22 cellular contexts compared by ENCODE assay signal in the genomic region with DNA sequence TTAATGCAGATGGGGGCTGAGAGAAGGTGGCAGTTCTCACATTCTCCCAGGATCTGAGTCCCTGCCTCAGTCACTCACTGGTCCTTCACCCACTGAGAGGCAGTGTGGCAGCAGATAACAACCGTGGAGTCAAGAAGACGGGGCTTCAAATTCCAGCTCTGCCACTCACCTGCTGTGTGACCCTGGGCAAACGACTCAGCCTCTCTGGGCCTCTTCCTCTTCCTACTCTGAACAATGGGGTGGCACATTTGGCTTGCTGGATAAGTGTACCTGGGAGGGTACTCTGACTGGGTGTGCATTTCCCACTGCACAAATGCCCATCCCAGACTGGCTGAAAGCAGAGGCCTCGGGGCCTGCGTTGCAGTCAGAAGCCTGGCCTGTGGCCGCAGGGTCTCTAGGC. TPM values are rescaled to one million over a fixed set of nuclear protein-coding genes. Genes with fewer than 3 reads are reported as not detected.
DNase-seq lines count a peak whose midpoint lies in the region; ATAC-seq, FAIRE-seq and TF ChIP-seq lines count a peak whose summit lies in the region.
"Had no signal": no experiment of that assay in that cellular context is flagged by ENCODE, and none has a peak within 500 bp of the region (broad histone marks: within the 10 kb centered on the region; RNA-seq: fewer than 3 reads in every experiment).

No MANE protein-coding gene starts in this region.

- TF ChIP-seq RAD21 in A549 (conservative IDR thresholded peaks at IDR 0.05 in 1 of 2, IDR thresholded peaks at IDR 0.05 in 1 of 2), result no peak

- no peak for FAIRE-seq in A549 (lab: Jason Lieb, UNC)
- FAIRE-seq: A204.1 had no signal

- no peak overlapping the region for H3K4me2 ChIP-seq in A549
- peak overlapping the region; percentile 56 for H3K4me2 ChIP-seq in DOHH2 (ENCODE audit: low read length)
- H3K4me2 ChIP-seq: SK-N-SH had no signal

- no peaks in the 10 kb centered on the region for H3K79me2 ChIP-seq in DOHH2 (ENCODE audit: control insufficient read depth, low read length)

- no peaks in the 10 kb centered on the region for H3K9me3 ChIP-seq in A549
- H3K9me3 ChIP-seq in DOHH2 (ENCODE audit: control insufficient read depth, insufficient read depth, low read length), result no peaks in the 10 kb centered on the region
- no peaks in the 10 kb centered on the region for H3K9me3 ChIP-seq in T-helper 17 cell (ENCODE audit: control insufficient read depth, low read length, poor library complexity, severe bottlenecking)
- no peaks in the 10 kb centered on the region for H3K9me3 ChIP-seq in breast epithelium
- H3K9me3 ChIP-seq: BE2C, Caco-2, SK-N-SH had no signal

- H4K20me1 ChIP-seq in DOHH2 (ENCODE audit: control insufficient read depth, insufficient read depth, low read depth, low read length), result no peaks in the 10 kb centered on the region

- H3K27me3 ChIP-seq in DOHH2 (ENCODE audit: control insufficient read depth, low read length) (peaks cover 5% of the 10 kb centered on the region; the same call in 1 of the 2 replicates), breast epithelium (no peaks in the 10 kb centered on the region)
- H3K27me3 ChIP-seq: BE2C had no signal

- H3K36me3 ChIP-seq in DOHH2 (ENCODE audit: control insufficient read depth, low read length) (no peaks in the 10 kb centered on the region), breast epithelium (no peaks in the 10 kb centered on the region)
- H3K36me3 ChIP-seq: BE2C had no signal

- TF ChIP-seq EP300 in A549 (IDR thresholded peaks at IDR 0.05), result no peak

- H3F3A ChIP-seq in DOHH2 (ENCODE audit: control insufficient read depth, insufficient read depth), result peaks cover 5% of the 10 kb centered on the region

- no peaks in the 10 kb centered on the region for H3K9me2 ChIP-seq in DOHH2 (replicated peaks; ENCODE audit: control insufficient read depth, low read length)
- H3K9me2 ChIP-seq: SK-N-SH had no signal

- intact Hi-C loops in breast epithelium (cut with DNase I; ENCODE audit: low total_unique reads), result no loop called here

- H3K27me3 Mint-ChIP-seq in T-helper 17 cell (peaks cover 8% of the 10 kb centered on the region), naive B cell (no peaks in the 10 kb centered on the region)
- H3K27me3 Mint-ChIP-seq: CD4-positive, alpha-beta memory T cell had no signal

- no peak for TF ChIP-seq POLR2A in A549 (IDR thresholded peaks at IDR 0.05; ENCODE audit: low read length)
- no peak for TF ChIP-seq POLR2A in breast epithelium (IDR thresholded peaks at IDR 0.05)

- no peak for ATAC-seq in A549
- no peak for ATAC-seq in T-helper 17 cell
- ATAC-seq in naive B cell (ENCODE audit: low read depth in 2 of 2), result no peak
- no peak for ATAC-seq in GM21717 (IDR thresholded peaks at IDR 0.05; ENCODE audit: unreplicated experiment)

- H3K36me3 Mint-ChIP-seq in T-helper 17 cell (ENCODE audit: low read depth) (no peaks in the 10 kb centered on the region), naive B cell (no peaks in the 10 kb centered on the region)
- H3K36me3 Mint-ChIP-seq: CD4-positive, alpha-beta memory T cell had no signal

- H3K27ac Mint-ChIP-seq in T-helper 17 cell, result peak overlapping the region; percentile 59
- peak overlapping the region; percentile 86 to 99 (median 99) for H3K27ac Mint-ChIP-seq in naive B cell

- H3K27ac ChIP-seq in A549, result no peak overlapping the region
- no peak overlapping the region for H3K27ac ChIP-seq in DOHH2 (ENCODE audit: low read depth, low read length)
- H3K27ac ChIP-seq in breast epithelium, result no peak overlapping the region
- H3K27ac ChIP-seq: RWPE1 had no signal

- TF ChIP-seq CTCF in A549 (IDR thresholded peaks at IDR 0.05) (no peak), DOHH2 (IDR thresholded peaks at IDR 0.05; ENCODE audit: low read depth, low read length, poor library complexity, severe bottlenecking) (no peak), breast epithelium (IDR thresholded peaks at IDR 0.05) (no peak)

- DNase-seq in A549 (ENCODE audit: low read depth in 1 of 2, low spot score in 1 of 2), result no peak
- DNase-seq in T-helper 17 cell, result no peak
- no peak for DNase-seq in naive B cell
- DNase-seq in activated CD4-positive, alpha-beta T cell treated with anti-CD3 and anti-CD28 coated beads for 48 hours, result no peak
- no peak for DNase-seq in breast epithelium (ENCODE audit: low spot score in 2 of 2)
- DNase-seq in NCI-H2196 treated with DMSO at 0.1 percent for 48 hours (lab: John Stamatoyannopoulos, UW; ENCODE audit: unreplicated experiment), result no peak
- DNase-seq: BE2C; Caco-2; CD4-positive, alpha-beta memory T cell; DND-41; MM.1S; NCI-H1048; NCI-H1417 treated with DMSO at 0.1 percent for 48 hours; NCI-H187; NCI-H446 treated with DMSO at 0.1 percent for 48 hours; NCI-H526 treated with DMSO at 0.1 percent for 48 hours; SIG-M5; SK-N-SH had no signal

- no peak overlapping the region for H3K4me3 ChIP-seq in A549
- peak overlapping the region; percentile 21; the same call in 1 of the 2 replicates for H3K4me3 ChIP-seq in DOHH2 (ENCODE audit: low read length)
- H3K4me3 ChIP-seq in breast epithelium, result no peak overlapping the region

- H3K4me1 Mint-ChIP-seq in T-helper 17 cell, result peaks cover 12% of the 10 kb centered on the region
- peaks cover 82 to 91% (median 87%) of the 10 kb centered on the region in 3 donors for H3K4me1 Mint-ChIP-seq in naive B cell

- 70% methylated on average over 5 of the region's 6 CpGs for WGBS in A549 (ENCODE audit: missing lambda C conversion rate)

- no peaks in the 10 kb centered on the region for H3K9me3 Mint-ChIP-seq in naive B cell
- H3K9me3 Mint-ChIP-seq: CD4-positive, alpha-beta memory T cell had no signal

- CTCF ChIA-PET in A549 (lab: Yijun Ruan, JAX), result interaction anchor here (0.6 to 4.3 kb wide), 5 partner anchors 9 to 432 kb away, joined by 3 to 52 read pairs (median 4); no protein-coding TSS in a partner anchor

- H3K4me1 ChIP-seq in A549, result no peaks in the 10 kb centered on the region
- H3K4me1 ChIP-seq in DOHH2 (ENCODE audit: control insufficient read depth, low read length), result peaks cover 61% of the 10 kb centered on the region
- H3K4me1 ChIP-seq in breast epithelium, result no peaks in the 10 kb centered on the region
- H3K4me1 ChIP-seq: BE2C, Caco-2 had no signal

- POLR2A ChIA-PET in A549 (lab: Yijun Ruan, JAX), result no interaction called here

- H3K4me3 Mint-ChIP-seq in T-helper 17 cell, result no peak overlapping the region
- peak overlapping the region in 7 of 8 donors; percentile 13 to 91 (median 81) for H3K4me3 Mint-ChIP-seq in naive B cell
- H3K4me3 Mint-ChIP-seq: CD4-positive, alpha-beta memory T cell had no signal

TF ChIP-seq in A549, 52 proteins besides CTCF, POLR2A, EP300 and RAD21:
- TF ChIP-seq ZFP36 (IDR thresholded peaks at IDR 0.05; ENCODE audit: borderline replicate concordance, partially characterized antibody), result peak; percentile 27
- no peak for TF ChIP-seq SMC3 (IDR thresholded peaks at IDR 0.05)
TF ChIP-seq in A549: peak in this region for 1.

RNA-seq across cellular contexts. Expression of gene IQSEC1, which starts 10.0 kb away (rescaled TPM):
- polyA plus RNA-seq in A549 (2011; rRNA removed) (3.7 and 5.8 TPM in 2 replicates), A549 (2017; fragmentation: RNase III; extraction: RNeasy Plus Mini Kit Qiagen cat#74134 plus additional on column Dnase treatment) (10.2 to 10.7 TPM (median 10.5 TPM) in 3 replicates), naive B cell (ENCODE audit: low read depth in 6 of 6) (10 to 100 TPM; 14.6 to 73.4 (median 36.9) TPM)
- 6.7 and 9.6 TPM in 2 replicates for polyA plus RNA-seq in A549 (2012; cell fraction: cytosol; rRNA removed)
- 17.5 and 17.8 TPM in 2 replicates for polyA plus RNA-seq in A549 (2012; cell fraction: nucleus; rRNA removed)
- polyA minus RNA-seq in A549 (2011; rRNA and poly(A)+ RNA removed), result 7.4 and 9.4 TPM in 2 replicates
- total RNA-seq in T-helper 17 cell (100 to 1,000 TPM; 114 to 128 TPM), breast epithelium (10 to 100 TPM; 26.9 to 45.4 (median 26.9) TPM)
